8 cellular contexts compared by ENCODE assay signal in the genomic region with DNA sequence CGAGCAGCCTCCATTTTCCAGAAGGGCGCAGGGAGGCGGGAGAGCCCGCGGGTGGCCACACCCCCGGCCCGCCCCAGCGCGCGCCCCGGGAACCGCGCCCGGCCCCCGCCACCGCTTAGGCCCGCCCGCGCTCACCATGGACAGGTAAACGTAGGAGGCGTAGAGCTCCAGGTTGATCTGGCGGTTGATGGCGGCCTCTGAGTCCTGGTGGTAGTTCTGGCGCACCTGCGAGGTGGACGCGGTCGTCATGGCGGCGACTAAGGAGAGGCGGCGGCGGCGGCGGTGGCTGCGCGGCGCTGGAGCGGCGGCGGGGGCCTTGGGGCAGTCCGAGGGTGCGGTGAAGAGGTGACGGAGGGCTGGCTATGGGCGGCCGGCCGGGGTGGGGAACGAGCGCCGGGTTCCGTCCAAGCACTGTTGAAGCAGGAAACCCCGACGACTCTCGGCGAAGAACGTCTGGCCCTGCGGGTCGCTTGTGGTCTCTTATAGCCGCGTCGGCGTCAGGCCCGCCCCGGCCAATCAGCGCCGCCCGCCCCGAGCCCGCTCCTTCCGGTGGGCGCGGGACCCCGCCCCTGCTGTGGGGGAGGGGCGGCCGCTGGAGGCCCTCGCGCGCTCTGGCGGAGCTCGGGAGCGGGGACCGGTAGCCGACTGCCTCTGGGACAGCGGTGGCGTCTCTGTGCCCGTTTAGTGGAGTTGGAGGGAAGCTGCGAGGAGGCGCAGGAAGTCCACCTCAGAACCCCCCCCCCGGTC. TPM values are rescaled to one million over a fixed set of nuclear protein-coding genes. Genes with fewer than 3 reads are reported as not detected.
DNase-seq lines count a peak whose midpoint lies in the region; ATAC-seq and TF ChIP-seq lines count a peak whose summit lies in the region.

Gene FTH1, minus strand, starts transcription at position 458 of the 747 bp plus-strand sequence. Its CDS starts 209 bp downstream, at position 249.

- H3K4me3 ChIP-seq in muscle layer of duodenum (ENCODE audit: low read depth in 1 of 2, low read length in 2 of 2): peak within 1 kb of the TSS; percentile 100

- H3K4me3 Mint-ChIP-seq in activated T-cell treated with anti-CD3 and anti-CD28 coated beads, Interleukin-2, amount 50 U/mL, for 4 hours: peak within 1 kb of the TSS; percentile 93

- ATAC-seq in GM21528 (IDR thresholded peaks at IDR 0.05; ENCODE audit: low FRiP score, unreplicated experiment) (peak; percentile 57), esophagus mucosa (peak; percentile 82)
- ATAC-seq in activated T-cell treated with anti-CD3 and anti-CD28 coated beads, Interleukin-2, amount 50 U/mL, for 4 hours: peak; percentile 86 to 87

- H3K27me3 ChIP-seq in muscle layer of duodenum (ENCODE audit: low read depth, low read length): no peaks in the 10 kb centered on the region

- H3K9me3 Mint-ChIP-seq in activated T-cell treated with anti-CD3 and anti-CD28 coated beads, Interleukin-2, amount 50 U/mL, for 4 hours: no peaks in the 10 kb centered on the region

- peaks cover 69% of the 10 kb centered on the region for H3K4me1 Mint-ChIP-seq in activated T-cell treated with anti-CD3 and anti-CD28 coated beads, Interleukin-2, amount 50 U/mL, for 4 hours (ENCODE audit: low read depth)

- H3K36me3 ChIP-seq in muscle layer of duodenum (ENCODE audit: control insufficient read depth in 1 of 2, insufficient read depth in 2 of 2, low read length in 2 of 2): peaks cover 27 to 46% of the 10 kb centered on the region in 2 donors

- no peaks in the 10 kb centered on the region for H3K27me3 Mint-ChIP-seq in activated T-cell treated with anti-CD3 and anti-CD28 coated beads, Interleukin-2, amount 50 U/mL, for 4 hours (ENCODE audit: low read depth)

- H3K9me3 ChIP-seq in muscle layer of duodenum (ENCODE audit: control insufficient read depth in 1 of 2, low read length in 2 of 2): no peaks in the 10 kb centered on the region

- DNase-seq in D341Med (ENCODE audit: low spot score): peak; percentile 98
- DNase-seq in activated T-cell treated with anti-CD3 and anti-CD28 coated beads, Interleukin-2, amount 50 U/mL, for 4 hours: peak; percentile 82
- DNase-seq in stimulated activated CD8-positive, alpha-beta memory T cell treated with anti-CD3 and anti-CD28 coated beads, Interleukin-7, amount 100 ng/mL, for 4 hours (ENCODE audit: low read depth in 2 of 2): peak; percentile 69 to 84

- H3K36me3 Mint-ChIP-seq in activated T-cell treated with anti-CD3 and anti-CD28 coated beads, Interleukin-2, amount 50 U/mL, for 4 hours (ENCODE audit: insufficient read depth): peaks cover 27% of the 10 kb centered on the region

- no peak for TF ChIP-seq RAD21 in Ishikawa (IDR thresholded peaks at IDR 0.05; ENCODE audit: low read depth)

- H3K27ac ChIP-seq in muscle layer of duodenum (ENCODE audit: low read length): peak within 1 kb of the TSS; percentile 97

- no peak for TF ChIP-seq EP300 in Ishikawa (IDR thresholded peaks at IDR 0.05; ENCODE audit: borderline replicate concordance)

- H3K4me1 ChIP-seq in muscle layer of duodenum (ENCODE audit: control insufficient read depth in 1 of 2, insufficient read depth in 2 of 2, low read length in 2 of 2): peaks cover 36 to 45% of the 10 kb centered on the region in 2 donors

TF ChIP-seq in Ishikawa, 13 proteins besides CTCF, POLR2A, EP300 and RAD21:
- TF ChIP-seq EGR1 (IDR thresholded peaks at IDR 0.05): no peak; the same call in 1 of the 2 replicates
- no peak for TF ChIP-seq USF1 (IDR thresholded peaks at IDR 0.05)
- peak; percentile 44; the same call in 1 of the 2 replicates for TF ChIP-seq TAF1 (IDR thresholded peaks at IDR 0.05; ENCODE audit: low read depth)
- TF ChIP-seq, protein P1, sequence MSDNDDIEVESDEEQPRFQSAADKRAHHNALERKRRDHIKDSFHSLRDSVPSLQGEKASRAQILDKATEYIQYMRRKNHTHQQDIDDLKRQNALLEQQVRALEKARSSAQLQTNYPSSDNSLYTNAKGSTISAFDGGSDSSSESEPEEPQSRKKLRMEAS (IDR thresholded peaks at IDR 0.05): peak; percentile 54; the same call in 1 of the 2 replicates
- peak; percentile 5; the same call in 1 of the 2 replicates for TF ChIP-seq YY1 (IDR thresholded peaks at IDR 0.05; ENCODE audit: low read depth)
- TF ChIP-seq TEAD4 (IDR thresholded peaks at IDR 0.05): no peak
- peak; percentile 93; the same call in 1 of the 2 replicates for TF ChIP-seq ZBTB7A (IDR thresholded peaks at IDR 0.05; ENCODE audit: low read depth)
- TF ChIP-seq CREB1 (IDR thresholded peaks at IDR 0.05; ENCODE audit: low read depth): peak; percentile 24; the same call in 1 of the 2 replicates
- no peak for TF ChIP-seq CEBPB (IDR thresholded peaks at IDR 0.05)
- peak; percentile 53; the same call in 1 of the 2 replicates for TF ChIP-seq TCF12 (IDR thresholded peaks at IDR 0.05; ENCODE audit: low read depth)
- TF ChIP-seq NFIC (IDR thresholded peaks at IDR 0.05): peak; percentile 4; the same call in 1 of the 2 replicates

TF ChIP-seq in PFSK-1, 5 proteins besides CTCF, POLR2A, EP300 and RAD21:
- TF ChIP-seq FOXP2 (optimal IDR thresholded peaks at IDR 0.05; ENCODE audit: borderline replicate concordance, extremely low read depth, extremely low read length, insufficient read depth): peak; percentile 27
- peak; percentile 29; the same call in 1 of the 2 replicates for TF ChIP-seq SIN3A (IDR thresholded peaks at IDR 0.05; ENCODE audit: borderline replicate concordance, insufficient read depth, low read length)
- TF ChIP-seq TAF1 (IDR thresholded peaks at IDR 0.05; ENCODE audit: borderline replicate concordance, insufficient read depth, low read length): no peak
- peak; percentile 89 for TF ChIP-seq POLR2AphosphoS5 (IDR thresholded peaks at IDR 0.05; ENCODE audit: low read depth, low read length)

RNA-seq across cellular contexts. Expression of gene FTH1, which starts in this region (rescaled TPM):
- 2,482 TPM for polyA plus RNA-seq in PFSK-1 (2012; ENCODE audit: insufficient read length, low read depth)
- 100 to 1,000 TPM; 351 to 505 (median 363) TPM for total RNA-seq in activated T-cell treated with anti-CD3 and anti-CD28 coated beads, Interleukin-2, amount 50 U/mL, for 4 hours
- total RNA-seq in esophagus mucosa: 911 TPM

Comparison
In these comparisons a context has a peak if more than half of its experiments do, and no peak if none do; other contexts are left out.
1. Peak in every context shown above with its lines: DNase-seq, ATAC-seq, H3K4me3 ChIP-seq and H3K27ac ChIP-seq.